ENCODE assay signal across 1 cellular context in genomic region chr17:45313419-45313771, GRCh38.
TF ChIP-seq lines count a peak whose summit lies in the region.

No MANE protein-coding gene starts in this region.

TF ChIP-seq in SK-N-SH, 30 proteins besides CTCF, POLR2A, EP300 and RAD21 (continued from another document):
- TF ChIP-seq REST (IDR thresholded peaks at IDR 0.05; ENCODE audit: low read depth, low read length) = no peak
- no peak for TF ChIP-seq JUND (IDR thresholded peaks at IDR 0.05)
- TF ChIP-seq USF1 (IDR thresholded peaks at IDR 0.05; ENCODE audit: borderline replicate concordance, low read depth) = no peak
- no peak for TF ChIP-seq MXI1 (IDR thresholded peaks at IDR 0.05; ENCODE audit: low read depth, low read length)
- no peak for TF ChIP-seq ZBTB33 (IDR thresholded peaks at IDR 0.05; ENCODE audit: borderline replicate concordance, low read depth)
- no peak for TF ChIP-seq TCF12 (IDR thresholded peaks at IDR 0.05)
- TF ChIP-seq PBX3 (IDR thresholded peaks at IDR 0.05) = no peak
- TF ChIP-seq RXRA (IDR thresholded peaks at IDR 0.05; ENCODE audit: borderline replicate concordance, low read depth) = no peak
- no peak for TF ChIP-seq MAX (IDR thresholded peaks at IDR 0.05; ENCODE audit: low read depth)
- TF ChIP-seq USF2 (IDR thresholded peaks at IDR 0.05; ENCODE audit: borderline replicate concordance, low read depth, low read length) = no peak
- no peak for TF ChIP-seq POLR2AphosphoS5 (IDR thresholded peaks at IDR 0.05; ENCODE audit: low read depth, low read length)
